In genomic region chr14:67944605-67945004, GRCh38 we compare ENCODE assay signal across 9 cellular contexts.
DNase-seq lines count a peak whose midpoint lies in the region; ATAC-seq and TF ChIP-seq lines count a peak whose summit lies in the region.
"Had no signal": no experiment of that assay in that cellular context is flagged by ENCODE, and none has a peak within 500 bp of the region (broad histone marks: within the 10 kb centered on the region; RNA-seq: fewer than 3 reads in every experiment).

No MANE protein-coding gene starts in this region.

- POLR2A ChIA-PET in WTC11 (lab: Charles Lee) = interaction anchor here (0.5 kb wide), 1 partner anchor 42 kb away, joined by 3 read pairs; no protein-coding TSS in a partner anchor

- H3K18ac ChIP-seq in mesenchymal stem cell (ENCODE audit: low read depth in 1 of 2, low read length in 2 of 2) = peak overlapping the region in 1 of 2 experiments; percentile 58

- H3K27me3 Mint-ChIP-seq in brain (no peaks in the 10 kb centered on the region), WTC11 (ENCODE audit: low read depth) (no peaks in the 10 kb centered on the region)

- H3K4me2 ChIP-seq in mesenchymal stem cell (ENCODE audit: low read length, poor library complexity, severe bottlenecking) = no peak overlapping the region

- peak overlapping the region; percentile 66 for H2AK5ac ChIP-seq in mesenchymal stem cell (ENCODE audit: low read length, severe bottlenecking)

- H3K4me3 Mint-ChIP-seq in brain = no peak overlapping the region
- no peak overlapping the region for H3K4me3 Mint-ChIP-seq in WTC11

- no peak for TF ChIP-seq POLR2A in suprapubic skin (IDR thresholded peaks at IDR 0.05)

- no peak overlapping the region for H2BK12ac ChIP-seq in mesenchymal stem cell (ENCODE audit: low read length in 2 of 2)

- H3K23ac ChIP-seq in mesenchymal stem cell (ENCODE audit: low read length in 2 of 2) = no peak overlapping the region

- H3K27ac Mint-ChIP-seq in brain = peak overlapping the region; percentile 1 to 99 (median 67)
- no peak overlapping the region for H3K27ac Mint-ChIP-seq in WTC11

- TF ChIP-seq CTCF in brain (conservative IDR thresholded peaks at IDR 0.05) (no peak), suprapubic skin (IDR thresholded peaks at IDR 0.05) (no peak), WTC11 (IDR thresholded peaks at IDR 0.05) (no peak)

- peak overlapping the region in 1 of 2 experiments; percentile 69 for H3K4ac ChIP-seq in mesenchymal stem cell (ENCODE audit: low read depth in 1 of 2, low read length in 2 of 2)

- H4K91ac ChIP-seq in mesenchymal stem cell (ENCODE audit: low read length) = no peak overlapping the region

- DNase-seq in LHCN-M2 (ENCODE audit: low read depth) (peak; percentile 17), mesenchymal stem cell (no peak), suprapubic skin (ENCODE audit: low spot score in 2 of 2) (no peak), WTC11 (ENCODE audit: low spot score) (no peak), NCI-H82 treated with DMSO at 0.1 percent for 48 hours (lab: John Stamatoyannopoulos, UW; ENCODE audit: unreplicated experiment) (no peak), dedifferentiated amniotic fluid mesenchymal stem cell (ENCODE audit: extremely low spot score) (no peak)

- H3K27ac ChIP-seq in mesenchymal stem cell (ENCODE audit: low read length, poor library complexity, severe bottlenecking) (peak overlapping the region; percentile 45), suprapubic skin (peak overlapping the region; percentile 25)

- H4K8ac ChIP-seq in mesenchymal stem cell (ENCODE audit: low read length) = no peak overlapping the region

- no peak overlapping the region for H3K14ac ChIP-seq in mesenchymal stem cell (ENCODE audit: low read length in 2 of 2)

- H3K4me1 Mint-ChIP-seq in brain = peaks cover 51% of the 10 kb centered on the region
- H3K4me1 Mint-ChIP-seq in WTC11 = peaks cover 43% of the 10 kb centered on the region

- no peak overlapping the region for H2AFZ ChIP-seq in mesenchymal stem cell (ENCODE audit: low read depth, low read length)

- TF ChIP-seq EP300 in suprapubic skin (IDR thresholded peaks at IDR 0.05) = no peak

- no peaks in the 10 kb centered on the region for H3K36me3 ChIP-seq in mesenchymal stem cell (ENCODE audit: control insufficient read depth in 1 of 2, insufficient read depth in 2 of 2, low read depth in 1 of 2, low read length in 2 of 2)
- H3K36me3 ChIP-seq in suprapubic skin = no peaks in the 10 kb centered on the region
- H3K36me3 ChIP-seq: left lung had no signal

- 92% methylated on average over 1 of the region's 1 CpG for WGBS in mesenchymal stem cell
- WGBS in suprapubic skin = 60% methylated on average over 1 of the region's 1 CpG

- peaks cover 7% of the 10 kb centered on the region for H3K36me3 Mint-ChIP-seq in brain
- H3K36me3 Mint-ChIP-seq in WTC11 = peaks cover 8% of the 10 kb centered on the region

- no peaks in the 10 kb centered on the region for H3K27me3 ChIP-seq in mesenchymal stem cell (ENCODE audit: control insufficient read depth in 1 of 2, insufficient read depth in 1 of 2, low read length in 2 of 2)
- H3K27me3 ChIP-seq in suprapubic skin = no peaks in the 10 kb centered on the region
- H3K27me3 ChIP-seq: left lung had no signal

- no peak overlapping the region for H2BK15ac ChIP-seq in mesenchymal stem cell (ENCODE audit: low read depth, poor library complexity, severe bottlenecking)

- H2BK5ac ChIP-seq in mesenchymal stem cell (ENCODE audit: low read depth, low read length, poor library complexity, severe bottlenecking) = peak overlapping the region; percentile 70

- H2BK120ac ChIP-seq in mesenchymal stem cell (ENCODE audit: low read depth, low read length) = peak overlapping the region; percentile 15

- H3K9me3 ChIP-seq in mesenchymal stem cell (ENCODE audit: control insufficient read depth, low read length) = no peaks in the 10 kb centered on the region
- H3K9me3 ChIP-seq in suprapubic skin = no peaks in the 10 kb centered on the region

- H3K9me3 Mint-ChIP-seq in brain (peaks cover 4 to 8% (median 7%) of the 10 kb centered on the region in 5 experiments), WTC11 (peaks cover 8% of the 10 kb centered on the region)

- H3K4me3 ChIP-seq in mesenchymal stem cell (ENCODE audit: insufficient read depth in 1 of 2, low read depth in 1 of 2, low read length in 2 of 2) = no peak overlapping the region
- H3K4me3 ChIP-seq in suprapubic skin = no peak overlapping the region
- H3K4me3 ChIP-seq: left lung had no signal

- no peak for ATAC-seq in WTC11
- no peak for ATAC-seq in GM18520 (IDR thresholded peaks at IDR 0.05; ENCODE audit: unreplicated experiment)

- no peaks in the 10 kb centered on the region for H3K4me1 ChIP-seq in mesenchymal stem cell (ENCODE audit: control insufficient read depth, insufficient read depth, low read depth, low read length)
- peaks cover 42% of the 10 kb centered on the region for H3K4me1 ChIP-seq in suprapubic skin

- CTCF ChIA-PET in WTC11 (lab: Charles Lee) = interaction anchor here (0.6 to 3.0 kb wide), 15 partner anchors 11 to 875 kb away, joined by 3 to 11 read pairs (median 4); no protein-coding TSS in a partner anchor

- H3K9ac ChIP-seq in mesenchymal stem cell (ENCODE audit: low read length) = peak overlapping the region; percentile 82

- H3K79me1 ChIP-seq in mesenchymal stem cell (replicated peaks; ENCODE audit: low read length, poor library complexity, severe bottlenecking) = no peaks in the 10 kb centered on the region

TF ChIP-seq in WTC11, 78 proteins besides CTCF, POLR2A, EP300 and RAD21:
- TF ChIP-seq RORB (CRISPR knock-in tag; IDR thresholded peaks at IDR 0.05) (no peak), ZNF138 (CRISPR knock-in tag; conservative IDR thresholded peaks at IDR 0.05) (no peak), ZMAT4 (CRISPR knock-in tag; IDR thresholded peaks at IDR 0.05) (no peak), NR3C1 (CRISPR knock-in tag; conservative IDR thresholded peaks at IDR 0.05; ENCODE audit: low read depth) (no peak), ERG (CRISPR knock-in tag; IDR thresholded peaks at IDR 0.05) (no peak), PRRX2 (CRISPR knock-in tag; IDR thresholded peaks at IDR 0.05) (no peak), EMX1 (CRISPR knock-in tag; IDR thresholded peaks at IDR 0.05) (no peak), ZNF232 (CRISPR knock-in tag; IDR thresholded peaks at IDR 0.05) (no peak), ATF2 (CRISPR knock-in tag; IDR thresholded peaks at IDR 0.05; ENCODE audit: borderline replicate concordance, low read depth) (no peak)
